In genomic region chr2:158025263-158025996, GRCh38 we compare ENCODE assay signal across 1 cellular context.
TF ChIP-seq lines count a peak whose summit lies in the region.

No MANE protein-coding gene starts in this region.

TF ChIP-seq in GM23338, 12 proteins besides CTCF, POLR2A, EP300 and RAD21 (continued from another document):
- TF ChIP-seq ETS1 (IDR thresholded peaks at IDR 0.05) (no peak), ZNF462 (CRISPR knock-in tag; IDR thresholded peaks at IDR 0.05) (no peak), EZH2 (IDR thresholded peaks at IDR 0.05; ENCODE audit: low read depth, unreplicated experiment) (no peak), REST (IDR thresholded peaks at IDR 0.05; ENCODE audit: unreplicated experiment) (no peak)
